8 cellular contexts compared by ENCODE assay signal in the genomic region with DNA sequence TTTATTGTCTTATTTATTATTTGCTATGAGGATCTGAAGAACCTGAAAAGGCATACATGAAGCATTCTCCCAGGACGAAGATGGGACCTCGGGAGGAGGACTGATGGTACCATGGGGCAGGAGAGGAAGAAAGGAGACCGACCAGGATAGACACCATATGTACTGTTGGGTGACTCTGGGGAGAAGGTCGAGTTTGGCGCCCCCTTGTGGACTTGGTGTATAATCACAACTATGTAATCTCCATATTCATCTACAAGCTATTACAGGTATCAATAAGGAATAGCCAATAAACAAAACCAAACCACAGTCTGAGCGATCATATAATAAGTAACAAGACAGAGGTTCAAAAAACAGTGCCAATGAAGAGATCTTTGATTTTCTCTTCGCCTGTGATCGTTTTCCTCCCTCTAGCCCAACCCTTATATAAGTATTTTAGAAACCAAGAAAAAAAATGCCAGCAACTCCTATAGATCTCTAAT.
DNase-seq lines count a peak whose midpoint lies in the region; ATAC-seq and TF ChIP-seq lines count a peak whose summit lies in the region.

No MANE protein-coding gene starts in this region.

- TF ChIP-seq CTCF in GM12873 (IDR thresholded peaks at IDR 0.05; ENCODE audit: insufficient read depth, low read depth, low read length, missing control alignments) (peak; percentile 79), WI38 (IDR thresholded peaks at IDR 0.05; ENCODE audit: low read depth, low read length) (peak; percentile 74)

- peak; percentile 73 for ATAC-seq in HG02884 (IDR thresholded peaks at IDR 0.05; ENCODE audit: unreplicated experiment)
- peak; percentile 85 for ATAC-seq in left lobe of liver

- peak; percentile 46 for DNase-seq in NCI-H2171 (lab: John Stamatoyannopoulos, UW)
- peak in 31 of 61 donors; percentile 1 to 53 (median 13) for DNase-seq in caudate nucleus (lab: John Stamatoyannopoulos, UW)
- peak; percentile 62 for DNase-seq in left lobe of liver (ENCODE audit: low spot score)
- peak; percentile 26 to 56 (median 55) for DNase-seq in stimulated activated CD4-positive, alpha-beta T cell treated with anti-CD3 and anti-CD28 coated beads, TNF-alpha, amount 100 ng/mL, for 4 hours (ENCODE audit: low read depth in 3 of 3)
- DNase-seq in cerebellar nuclear complex (lab: John Stamatoyannopoulos, UW) = no peak

- H3K4me3 ChIP-seq in WI38 (ENCODE audit: low read depth, low read length) = no peak overlapping the region

- H3K27ac ChIP-seq in caudate nucleus (ENCODE audit: low read depth, low read length) = no peak overlapping the region

Comparison
In these comparisons a context has a peak if more than half of its experiments do, and no peak if none do; other contexts are left out.
1. DNase-seq: peak in NCI-H2171 (single experiment), caudate nucleus (31 of 61), left lobe of liver (single experiment) and stimulated activated CD4-positive, alpha-beta T cell treated with anti-CD3 and anti-CD28 coated beads, TNF-alpha, amount 100 ng/mL, for 4 hours (3 of 3); none in cerebellar nuclear complex (0 of 2).